Comparison of ENCODE assay signal across 8 cellular contexts in the genomic region with DNA sequence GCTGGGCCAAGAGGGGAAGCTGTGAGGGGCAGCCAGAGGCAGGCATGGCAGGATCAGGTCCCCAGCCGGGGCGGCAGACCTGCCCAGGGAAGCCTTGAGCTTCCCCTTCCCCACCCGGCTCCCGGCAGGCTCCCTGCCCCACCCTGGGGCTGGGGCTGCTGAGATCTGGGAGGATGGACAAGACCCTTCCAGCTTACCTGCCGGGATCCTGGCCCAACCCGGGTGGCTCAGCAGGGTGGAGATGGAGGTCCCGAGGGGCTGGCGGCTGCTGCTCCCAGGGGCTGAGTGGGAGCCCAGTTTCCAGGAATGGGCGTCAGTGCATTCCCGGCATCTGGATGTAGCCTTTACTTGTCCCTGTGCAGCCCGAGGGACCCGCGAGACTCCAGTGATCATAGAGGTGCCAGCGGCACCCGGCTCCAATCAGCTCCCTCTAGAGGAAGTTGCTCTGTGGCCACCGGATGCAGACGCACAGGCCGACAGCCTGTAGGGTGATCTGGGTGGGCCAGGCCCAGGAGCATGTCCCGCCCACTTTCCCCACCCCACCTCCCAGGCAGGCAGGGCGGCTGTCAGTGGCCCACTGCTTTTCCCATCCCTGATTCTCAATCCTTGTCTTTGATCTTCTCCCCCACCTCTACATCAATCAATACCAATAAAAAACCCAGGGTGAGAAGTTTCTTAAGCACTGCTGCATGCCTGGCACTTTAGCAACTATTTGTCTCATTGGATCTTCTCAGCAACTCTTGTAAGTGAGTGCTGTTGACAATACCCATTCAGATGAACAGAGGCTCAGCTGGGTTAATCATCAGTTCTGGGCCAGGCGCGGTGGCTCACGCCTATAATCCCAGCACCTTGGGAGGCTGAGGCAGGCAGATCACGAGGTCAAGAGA. TPM values are rescaled to one million over a fixed set of nuclear protein-coding genes. Genes with fewer than 3 reads are reported as not detected.
DNase-seq lines count a peak whose midpoint lies in the region; ATAC-seq and TF ChIP-seq lines count a peak whose summit lies in the region.

A gene (minus strand): TSS at position 449 of the 887 bp plus-strand sequence. CDS start 2,672 bp downstream, outside the sequence.

- H3K4me3 ChIP-seq in Panc1 (ENCODE audit: low read depth in 2 of 2, low read length in 2 of 2) = peak within 1 kb of the TSS; percentile 94 to 98
- peak within 1 kb of the TSS; percentile 83 to 94 (median 89) for H3K4me3 ChIP-seq in esophagus muscularis mucosa

- peak; percentile 78 for TF ChIP-seq CTCF in Panc1 (IDR thresholded peaks at IDR 0.05)
- TF ChIP-seq CTCF in esophagus muscularis mucosa (IDR thresholded peaks at IDR 0.05) = peak; percentile 27 to 58 (median 36)

- H3K27me3 ChIP-seq in Panc1 (ENCODE audit: control insufficient read depth, insufficient read depth, low read length) = no peaks in the 10 kb centered on the region
- H3K27me3 ChIP-seq in esophagus muscularis mucosa = no peaks in the 10 kb centered on the region

- POLR2A ChIA-PET in Panc1 (lab: Charles Lee) = no interaction called here

- intact Hi-C loops in Panc1 (cut with micrococcal nuclease; ENCODE audit: unreplicated experiment) (loop anchor here (10.0 kb wide), 1 partner anchor 125 kb away; a partner anchor contains a TSS), esophagus muscularis mucosa (cut with DNase I) (loop anchor here (10.0 kb wide), 2 partner anchors 125 to 185 kb away; a partner anchor contains a TSS)

- H3K4me1 ChIP-seq in Panc1 (ENCODE audit: control insufficient read depth, insufficient read depth, low read length) (peaks cover 16% of the 10 kb centered on the region), esophagus muscularis mucosa (peaks cover 30 to 46% (median 38%) of the 10 kb centered on the region in 4 donors)

- peak; percentile 50 for TF ChIP-seq POLR2A in esophagus muscularis mucosa (IDR thresholded peaks at IDR 0.05; ENCODE audit: low read depth)

- DNase-seq in DMS153 treated with DMSO at 0.1 percent for 48 hours (lab: John Stamatoyannopoulos, UW; ENCODE audit: unreplicated experiment) = peak; percentile 83
- peak; percentile 89 for DNase-seq in KBM-7
- DNase-seq in Panc1 (ENCODE audit: low read depth, low spot score) = no peak
- peak; percentile 85 to 89 for DNase-seq in activated T-cell treated with anti-CD3 and anti-CD28 coated beads, Interleukin-2, amount 50 U/mL, for 48 hours
- DNase-seq in esophagus muscularis mucosa (ENCODE audit: extremely low spot score) = peak; percentile 98
- DNase-seq in myocyte (ENCODE audit: low read depth) = peak; percentile 92
- peak; percentile 65 to 80 for DNase-seq in stimulated activated CD8-positive, alpha-beta memory T cell treated with anti-CD3 and anti-CD28 coated beads, Interleukin-7, amount 100 ng/mL, for 4 hours (ENCODE audit: low read depth in 2 of 2)

- H3K36me3 ChIP-seq in Panc1 (ENCODE audit: control insufficient read depth, insufficient read depth, low read length) (peaks cover 2% of the 10 kb centered on the region; the same call in 1 of the 2 replicates), esophagus muscularis mucosa (peaks cover 17 to 29% (median 27%) of the 10 kb centered on the region in 4 donors)

- ATAC-seq in GM21576 (IDR thresholded peaks at IDR 0.05; ENCODE audit: unreplicated experiment) = peak; percentile 88
- ATAC-seq in Panc1 = peak; percentile 97

- CTCF ChIA-PET in Panc1 (lab: Charles Lee) = interaction anchor here (0.6 to 0.7 kb wide), 4 partner anchors 10 to 216 kb away, joined by 3 read pairs; a partner anchor contains a TSS

- in situ Hi-C loops in KBM-7 (cut with MboI; ENCODE audit: low pct_unique_long_range_greater_than_20kb, low sequenced_read_pairs) (no loop called here), Panc1 (cut with HindIII; ENCODE audit: low pct_unique_long_range_greater_than_20kb, low sequenced_read_pairs) (no loop called here)

- no TSS peak for BruUV-seq in Panc1 (replicated peaks; lab: Mats Ljungman, UMichigan)

- TF ChIP-seq EP300 in esophagus muscularis mucosa (IDR thresholded peaks at IDR 0.05) = no peak

- H3K27ac ChIP-seq in Panc1 (ENCODE audit: low read length) (peak within 1 kb of the TSS; percentile 92), esophagus muscularis mucosa (replicated peaks in 1 of 4) (peak within 1 kb of the TSS; percentile 86 to 91 (median 88))

- 5% methylated on average over 15 of the region's 24 CpGs for WGBS in esophagus muscularis mucosa

- H3K9me3 ChIP-seq in Panc1 (ENCODE audit: control insufficient read depth, insufficient read depth, low read depth, low read length) (no peaks in the 10 kb centered on the region), esophagus muscularis mucosa (no peaks in the 10 kb centered on the region)

RNA-seq across cellular contexts. Expression of the gene that starts here (rescaled TPM):
- total RNA-seq in Panc1 (2021; ENCODE audit: unreplicated experiment) (31.5 TPM), esophagus muscularis mucosa (10 to 100 TPM in 3 of 4 donors, 1 to 10 TPM in 1; 9.9 to 13.1 (median 11.7) TPM), myocyte (23.9 and 27.3 TPM in 2 replicates)
- 36.3 TPM for polyA plus RNA-seq in Panc1 (2012; ENCODE audit: insufficient read length)
- polyA plus RNA-seq in myocyte (2012) = 41.2 TPM
